ENCODE assay signal across 11 cellular contexts in genomic region chr16:26433807-26434206, GRCh38.
"Had no signal": no experiment of that assay in that cellular context is flagged by ENCODE, and none has a peak within 500 bp of the region (broad histone marks: within the 10 kb centered on the region; RNA-seq: fewer than 3 reads in every experiment).

No MANE protein-coding gene starts in this region.

- H3K27ac ChIP-seq: GM23248 had no signal

- DNase-seq: GM23248, GOT3, H7, H9, HCEC 1CT, HFFc6 had no signal

- H3K4me3 ChIP-seq: GM23248, GM23338, HAP-1 had no signal

- H3K9ac ChIP-seq: GM23248 had no signal

- H3K4me2 ChIP-seq: GM23338 had no signal

- H3K36me3 ChIP-seq: HAP-1 had no signal

- H2AFZ ChIP-seq: GM23248, GM23338 had no signal

- FAIRE-seq: H1, H54 had no signal

- ATAC-seq: GM23338, HCT116 had no signal

- H3K9me3 ChIP-seq: HAP-1 had no signal

- H3K4me1 ChIP-seq: HAP-1 had no signal
